1 cellular context compared by ENCODE assay signal in the genomic region with DNA sequence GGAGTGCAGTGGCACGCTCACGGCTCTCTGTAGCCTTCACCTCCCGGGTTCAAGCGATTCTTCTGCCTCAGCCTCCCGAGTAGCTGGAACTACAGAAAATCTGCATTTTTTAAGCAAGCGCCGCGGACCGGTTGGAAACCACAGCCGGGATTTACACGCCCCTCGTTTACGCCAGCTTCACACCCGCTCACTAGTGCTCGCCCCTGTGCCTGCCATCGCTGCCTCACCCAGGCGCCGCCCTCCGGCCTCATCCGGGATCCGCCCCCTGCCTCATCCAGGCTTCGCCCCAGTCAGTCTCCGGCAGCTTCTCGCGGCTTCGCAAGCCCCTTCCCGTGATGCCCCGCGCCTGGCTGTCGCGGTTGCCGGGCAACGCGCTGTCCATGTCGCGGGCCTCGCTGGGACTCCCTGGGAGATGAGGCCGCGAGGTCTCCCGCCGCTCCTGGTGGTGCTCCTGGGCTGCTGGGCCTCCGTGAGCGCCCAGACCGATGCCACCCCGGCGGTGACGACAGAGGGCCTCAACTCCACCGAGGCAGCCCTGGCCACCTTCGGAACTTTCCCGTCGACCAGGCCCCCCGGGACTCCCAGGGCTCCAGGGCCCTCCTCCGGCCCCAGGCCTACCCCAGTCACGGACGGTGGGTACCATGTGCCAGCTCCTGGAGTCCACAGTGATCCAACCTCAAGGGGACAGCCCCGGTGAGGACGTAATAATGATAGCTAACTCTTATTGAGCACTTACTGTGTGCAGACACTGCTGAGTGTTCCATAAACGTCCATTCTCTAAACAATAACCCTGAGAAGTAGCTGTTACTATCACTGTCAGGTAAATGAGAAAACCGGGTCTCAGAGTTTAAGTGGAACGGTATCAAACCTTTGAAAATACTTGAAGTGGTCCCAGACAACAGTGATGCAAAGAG.
TF ChIP-seq lines count a peak whose summit lies in the region.

A gene (plus strand): TSS at position 359 of the 914 bp plus-strand sequence. CDS start 54 bp downstream, at position 413.

TF ChIP-seq in HepG2, 621 proteins besides CTCF, POLR2A, EP300 and RAD21 (continued from another document and continues in another):
- TF ChIP-seq ZNF792 (CRISPR knock-in tag; IDR thresholded peaks at IDR 0.05), result peak; percentile 76
- TF ChIP-seq, protein P1, sequence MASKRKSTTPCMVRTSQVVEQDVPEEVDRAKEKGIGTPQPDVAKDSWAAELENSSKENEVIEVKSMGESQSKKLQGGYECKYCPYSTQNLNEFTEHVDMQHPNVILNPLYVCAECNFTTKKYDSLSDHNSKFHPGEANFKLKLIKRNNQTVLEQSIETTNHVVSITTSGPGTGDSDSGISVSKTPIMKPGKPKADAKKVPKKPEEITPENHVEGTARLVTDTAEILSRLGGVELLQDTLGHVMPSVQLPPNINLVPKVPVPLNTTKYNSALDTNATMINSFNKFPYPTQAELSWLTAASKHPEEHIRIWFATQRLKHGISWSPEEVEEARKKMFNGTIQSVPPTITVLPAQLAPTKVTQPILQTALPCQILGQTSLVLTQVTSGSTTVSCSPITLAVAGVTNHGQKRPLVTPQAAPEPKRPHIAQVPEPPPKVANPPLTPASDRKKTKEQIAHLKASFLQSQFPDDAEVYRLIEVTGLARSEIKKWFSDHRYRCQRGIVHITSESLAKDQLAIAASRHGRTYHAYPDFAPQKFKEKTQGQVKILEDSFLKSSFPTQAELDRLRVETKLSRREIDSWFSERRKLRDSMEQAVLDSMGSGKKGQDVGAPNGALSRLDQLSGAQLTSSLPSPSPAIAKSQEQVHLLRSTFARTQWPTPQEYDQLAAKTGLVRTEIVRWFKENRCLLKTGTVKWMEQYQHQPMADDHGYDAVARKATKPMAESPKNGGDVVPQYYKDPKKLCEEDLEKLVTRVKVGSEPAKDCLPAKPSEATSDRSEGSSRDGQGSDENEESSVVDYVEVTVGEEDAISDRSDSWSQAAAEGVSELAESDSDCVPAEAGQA (IDR thresholded peaks at IDR 0.05; ENCODE audit: low read depth), result no peak
- TF ChIP-seq, protein P1 (CRISPR knock-in tag; IDR thresholded peaks at IDR 0.05; ENCODE audit: borderline replicate concordance), result no peak
- TF ChIP-seq ZNF629 (CRISPR knock-in tag; conservative IDR thresholded peaks at IDR 0.05), result no peak
- TF ChIP-seq, protein P2, sequence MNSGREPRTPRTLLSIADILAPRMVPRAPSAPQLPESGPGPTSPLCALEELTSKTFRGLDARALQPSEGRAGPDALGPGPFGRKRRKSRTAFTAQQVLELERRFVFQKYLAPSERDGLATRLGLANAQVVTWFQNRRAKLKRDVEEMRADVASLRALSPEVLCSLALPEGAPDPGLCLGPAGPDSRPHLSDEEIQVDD (CRISPR knock-in tag; IDR thresholded peaks at IDR 0.05; ENCODE audit: borderline replicate concordance), result no peak
- peak; percentile 42; the same call in 1 of the 2 replicates for TF ChIP-seq NR2C2 (CRISPR knock-in tag; IDR thresholded peaks at IDR 0.05; ENCODE audit: borderline replicate concordance)
- TF ChIP-seq, protein P3, sequence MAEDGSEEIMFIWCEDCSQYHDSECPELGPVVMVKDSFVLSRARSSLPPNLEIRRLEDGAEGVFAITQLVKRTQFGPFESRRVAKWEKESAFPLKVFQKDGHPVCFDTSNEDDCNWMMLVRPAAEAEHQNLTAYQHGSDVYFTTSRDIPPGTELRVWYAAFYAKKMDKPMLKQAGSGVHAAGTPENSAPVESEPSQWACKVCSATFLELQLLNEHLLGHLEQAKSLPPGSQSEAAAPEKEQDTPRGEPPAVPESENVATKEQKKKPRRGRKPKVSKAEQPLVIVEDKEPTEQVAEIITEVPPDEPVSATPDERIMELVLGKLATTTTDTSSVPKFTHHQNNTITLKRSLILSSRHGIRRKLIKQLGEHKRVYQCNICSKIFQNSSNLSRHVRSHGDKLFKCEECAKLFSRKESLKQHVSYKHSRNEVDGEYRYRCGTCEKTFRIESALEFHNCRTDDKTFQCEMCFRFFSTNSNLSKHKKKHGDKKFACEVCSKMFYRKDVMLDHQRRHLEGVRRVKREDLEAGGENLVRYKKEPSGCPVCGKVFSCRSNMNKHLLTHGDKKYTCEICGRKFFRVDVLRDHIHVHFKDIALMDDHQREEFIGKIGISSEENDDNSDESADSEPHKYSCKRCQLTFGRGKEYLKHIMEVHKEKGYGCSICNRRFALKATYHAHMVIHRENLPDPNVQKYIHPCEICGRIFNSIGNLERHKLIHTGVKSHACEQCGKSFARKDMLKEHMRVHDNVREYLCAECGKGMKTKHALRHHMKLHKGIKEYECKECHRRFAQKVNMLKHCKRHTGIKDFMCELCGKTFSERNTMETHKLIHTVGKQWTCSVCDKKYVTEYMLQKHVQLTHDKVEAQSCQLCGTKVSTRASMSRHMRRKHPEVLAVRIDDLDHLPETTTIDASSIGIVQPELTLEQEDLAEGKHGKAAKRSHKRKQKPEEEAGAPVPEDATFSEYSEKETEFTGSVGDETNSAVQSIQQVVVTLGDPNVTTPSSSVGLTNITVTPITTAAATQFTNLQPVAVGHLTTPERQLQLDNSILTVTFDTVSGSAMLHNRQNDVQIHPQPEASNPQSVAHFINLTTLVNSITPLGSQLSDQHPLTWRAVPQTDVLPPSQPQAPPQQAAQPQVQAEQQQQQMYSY (CRISPR knock-in tag; IDR thresholded peaks at IDR 0.05), result peak; percentile 47; the same call in 1 of the 2 replicates
- TF ChIP-seq SRSF9 (IDR thresholded peaks at IDR 0.05; ENCODE audit: borderline replicate concordance, insufficient read depth, low read depth, low read length, poor library complexity, severe bottlenecking), result no peak
- no peak for TF ChIP-seq ZEB1 (IDR thresholded peaks at IDR 0.05; ENCODE audit: insufficient replicate concordance, low read depth)
- TF ChIP-seq ZZZ3 (CRISPR knock-in tag; IDR thresholded peaks at IDR 0.05; ENCODE audit: borderline replicate concordance), result no peak
- TF ChIP-seq HNRNPL (IDR thresholded peaks at IDR 0.05; ENCODE audit: low read depth, low read length), result 0 out of 2 replicates have a peak, but pooled peaks have one; percentile 14
- peak; percentile 89 for TF ChIP-seq KMT2B (CRISPR knock-in tag; IDR thresholded peaks at IDR 0.05)
- no peak for TF ChIP-seq CREM (IDR thresholded peaks at IDR 0.05)
- no peak for TF ChIP-seq CREM (CRISPR knock-in tag; IDR thresholded peaks at IDR 0.05)
- TF ChIP-seq, protein P4, sequence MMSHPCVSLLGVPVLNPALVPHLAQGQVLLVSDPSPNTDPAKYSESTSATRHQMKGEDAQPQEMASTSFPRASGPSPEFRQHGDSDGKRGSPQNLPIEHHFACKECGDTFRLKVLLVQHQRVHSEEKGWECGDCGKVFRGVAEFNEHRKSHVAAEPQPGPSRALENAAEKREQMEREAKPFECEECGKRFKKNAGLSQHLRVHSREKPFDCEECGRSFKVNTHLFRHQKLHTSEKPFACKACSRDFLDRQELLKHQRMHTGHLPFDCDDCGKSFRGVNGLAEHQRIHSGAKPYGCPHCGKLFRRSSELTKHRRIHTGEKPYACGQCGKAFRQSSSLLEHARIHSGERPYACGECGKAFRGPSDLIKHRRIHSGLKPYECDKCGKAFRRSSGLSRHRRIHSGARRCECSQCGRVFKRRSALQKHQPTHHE (CRISPR knock-in tag; IDR thresholded peaks at IDR 0.05; ENCODE audit: borderline replicate concordance), result no peak
- peak; percentile 32; the same call in 1 of the 2 replicates for TF ChIP-seq ZMAT3 (CRISPR knock-in tag; conservative IDR thresholded peaks at IDR 0.05)
- TF ChIP-seq MXI1 (IDR thresholded peaks at IDR 0.05; ENCODE audit: borderline replicate concordance, low read depth, low read length), result peak; percentile 97
- TF ChIP-seq, protein P5, sequence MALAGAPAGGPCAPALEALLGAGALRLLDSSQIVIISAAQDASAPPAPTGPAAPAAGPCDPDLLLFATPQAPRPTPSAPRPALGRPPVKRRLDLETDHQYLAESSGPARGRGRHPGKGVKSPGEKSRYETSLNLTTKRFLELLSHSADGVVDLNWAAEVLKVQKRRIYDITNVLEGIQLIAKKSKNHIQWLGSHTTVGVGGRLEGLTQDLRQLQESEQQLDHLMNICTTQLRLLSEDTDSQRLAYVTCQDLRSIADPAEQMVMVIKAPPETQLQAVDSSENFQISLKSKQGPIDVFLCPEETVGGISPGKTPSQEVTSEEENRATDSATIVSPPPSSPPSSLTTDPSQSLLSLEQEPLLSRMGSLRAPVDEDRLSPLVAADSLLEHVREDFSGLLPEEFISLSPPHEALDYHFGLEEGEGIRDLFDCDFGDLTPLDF (CRISPR knock-in tag; IDR thresholded peaks at IDR 0.05), result 0 out of 2 replicates have a peak, but pooled peaks have one; percentile 48
- TF ChIP-seq ZNF670 (CRISPR knock-in tag; IDR thresholded peaks at IDR 0.05; ENCODE audit: borderline replicate concordance), result peak; percentile 21; the same call in 1 of the 2 replicates
- peak; percentile 17; the same call in 1 of the 2 replicates for TF ChIP-seq HCFC1 (IDR thresholded peaks at IDR 0.05; ENCODE audit: low read depth, low read length)
- peak; percentile 77 for TF ChIP-seq GATAD1 (CRISPR knock-in tag; IDR thresholded peaks at IDR 0.05)
- TF ChIP-seq ZNF775 (CRISPR knock-in tag; IDR thresholded peaks at IDR 0.05; ENCODE audit: borderline replicate concordance), result 0 out of 2 replicates have a peak, but pooled peaks have one; percentile 47
- TF ChIP-seq ZNF10 (CRISPR knock-in tag; IDR thresholded peaks at IDR 0.05; ENCODE audit: borderline replicate concordance, low read depth), result no peak
- TF ChIP-seq ZNF720 (CRISPR knock-in tag; IDR thresholded peaks at IDR 0.05), result no peak
- TF ChIP-seq NPAS2 (CRISPR knock-in tag; IDR thresholded peaks at IDR 0.05; ENCODE audit: borderline replicate concordance), result no peak
- TF ChIP-seq POLR2AphosphoS5 (IDR thresholded peaks at IDR 0.05; ENCODE audit: low read depth, low read length), result peak; percentile 80
- TF ChIP-seq RBFOX2 (IDR thresholded peaks at IDR 0.05; ENCODE audit: low read depth, low read length), result peak; percentile 84
- TF ChIP-seq TEAD2 (CRISPR knock-in tag; IDR thresholded peaks at IDR 0.05), result no peak
- TF ChIP-seq FOXM1 (CRISPR knock-in tag; IDR thresholded peaks at IDR 0.05), result no peak
- TF ChIP-seq ATF7-NPFF (CRISPR knock-in tag; IDR thresholded peaks at IDR 0.05; ENCODE audit: low read depth), result peak; percentile 47; the same call in 1 of the 2 replicates
- TF ChIP-seq, protein P6, sequence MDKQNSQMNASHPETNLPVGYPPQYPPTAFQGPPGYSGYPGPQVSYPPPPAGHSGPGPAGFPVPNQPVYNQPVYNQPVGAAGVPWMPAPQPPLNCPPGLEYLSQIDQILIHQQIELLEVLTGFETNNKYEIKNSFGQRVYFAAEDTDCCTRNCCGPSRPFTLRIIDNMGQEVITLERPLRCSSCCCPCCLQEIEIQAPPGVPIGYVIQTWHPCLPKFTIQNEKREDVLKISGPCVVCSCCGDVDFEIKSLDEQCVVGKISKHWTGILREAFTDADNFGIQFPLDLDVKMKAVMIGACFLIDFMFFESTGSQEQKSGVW (CRISPR knock-in tag; IDR thresholded peaks at IDR 0.05; ENCODE audit: borderline replicate concordance), result no peak
- no peak for TF ChIP-seq ZNF432 (CRISPR knock-in tag; IDR thresholded peaks at IDR 0.05; ENCODE audit: borderline replicate concordance)
- peak; percentile 90 for TF ChIP-seq ZNF501 (CRISPR knock-in tag; IDR thresholded peaks at IDR 0.05)
- TF ChIP-seq SSRP1 (CRISPR knock-in tag; IDR thresholded peaks at IDR 0.05), result no peak
- peak; percentile 89; the same call in 1 of the 2 replicates for TF ChIP-seq SRY (CRISPR knock-in tag; IDR thresholded peaks at IDR 0.05)
- TF ChIP-seq STAG1 (CRISPR knock-in tag; IDR thresholded peaks at IDR 0.05), result 0 out of 2 replicates have a peak, but pooled peaks have one; percentile 2
- TF ChIP-seq ZNF816 (CRISPR knock-in tag; IDR thresholded peaks at IDR 0.05; ENCODE audit: borderline replicate concordance), result no peak
- TF ChIP-seq POGZ (CRISPR knock-in tag; IDR thresholded peaks at IDR 0.05), result 0 out of 2 replicates have a peak, but pooled peaks have one; percentile 27
- TF ChIP-seq KMT2A (CRISPR knock-in tag; IDR thresholded peaks at IDR 0.05), result peak; percentile 51; the same call in 1 of the 2 replicates
- TF ChIP-seq ZNF552 (CRISPR knock-in tag; IDR thresholded peaks at IDR 0.05; ENCODE audit: borderline replicate concordance), result no peak
- TF ChIP-seq HIVEP1 (CRISPR knock-in tag; IDR thresholded peaks at IDR 0.05), result peak; percentile 89
- TF ChIP-seq ESRRA (CRISPR knock-in tag; IDR thresholded peaks at IDR 0.05; ENCODE audit: low read depth), result peak; percentile 38; the same call in 1 of the 2 replicates
- TF ChIP-seq ZBTB3 (CRISPR knock-in tag; IDR thresholded peaks at IDR 0.05; ENCODE audit: borderline replicate concordance, low read depth), result no peak
- TF ChIP-seq PHF21A (CRISPR knock-in tag; IDR thresholded peaks at IDR 0.05), result no peak
- TF ChIP-seq ZNF138 (CRISPR knock-in tag; IDR thresholded peaks at IDR 0.05; ENCODE audit: low read depth), result no peak
- TF ChIP-seq SMAD3 (CRISPR knock-in tag; IDR thresholded peaks at IDR 0.05), result no peak
